In genomic region chr2:75499534-75499933, GRCh38 we compare ENCODE assay signal across 3 cellular contexts.
TF ChIP-seq lines count a peak whose summit lies in the region.

No MANE protein-coding gene starts in this region.

TF ChIP-seq in SK-N-SH, 30 proteins besides CTCF, POLR2A, EP300 and RAD21 (continued from another document and continues in another):
- no peak for TF ChIP-seq REST (IDR thresholded peaks at IDR 0.05; ENCODE audit: low read depth, low read length)
- TF ChIP-seq IRF3 (IDR thresholded peaks at IDR 0.05; ENCODE audit: low read depth, low read length) = no peak
- no peak for TF ChIP-seq MAX (IDR thresholded peaks at IDR 0.05; ENCODE audit: low read depth)
- no peak for TF ChIP-seq TAF1 (IDR thresholded peaks at IDR 0.05; ENCODE audit: borderline replicate concordance, low read depth, low read length)
- no peak for TF ChIP-seq SIN3A (IDR thresholded peaks at IDR 0.05; ENCODE audit: borderline replicate concordance, low read depth, low read length)
- TF ChIP-seq YY1 (IDR thresholded peaks at IDR 0.05; ENCODE audit: low read depth) = no peak
- TF ChIP-seq SMC3 (IDR thresholded peaks at IDR 0.05; ENCODE audit: low read depth, low read length) = no peak
- TF ChIP-seq USF1 (IDR thresholded peaks at IDR 0.05; ENCODE audit: borderline replicate concordance, low read depth) = no peak
- TF ChIP-seq POLR2AphosphoS5 (IDR thresholded peaks at IDR 0.05; ENCODE audit: low read depth, low read length) = no peak
- TF ChIP-seq RCOR1 (IDR thresholded peaks at IDR 0.05; ENCODE audit: low read length) = no peak
- TF ChIP-seq ELF1 (IDR thresholded peaks at IDR 0.05) = no peak
- no peak for TF ChIP-seq NRF1 (IDR thresholded peaks at IDR 0.05; ENCODE audit: low read depth, low read length)

TF ChIP-seq in SK-N-SH treated with all-trans-retinoic acid at 6 μM for 48 hours, 23 proteins besides CTCF, POLR2A, EP300 and RAD21 (continues in another document):
- TF ChIP-seq POU6F1 (CRISPR knock-in tag; IDR thresholded peaks at IDR 0.05; ENCODE audit: borderline replicate concordance, low read depth) = no peak
- TF ChIP-seq BACH2 (CRISPR knock-in tag; IDR thresholded peaks at IDR 0.05; ENCODE audit: borderline replicate concordance) = no peak
- TF ChIP-seq PATZ1 (CRISPR knock-in tag; IDR thresholded peaks at IDR 0.05; ENCODE audit: borderline replicate concordance) = no peak
- TF ChIP-seq CSDC2 (CRISPR knock-in tag; IDR thresholded peaks at IDR 0.05) = no peak
- no peak for TF ChIP-seq ZNF565 (CRISPR knock-in tag; conservative IDR thresholded peaks at IDR 0.05; ENCODE audit: low read depth)
- TF ChIP-seq ZFP30 (CRISPR knock-in tag; IDR thresholded peaks at IDR 0.05) = no peak
- no peak for TF ChIP-seq ZNF8 (CRISPR knock-in tag; IDR thresholded peaks at IDR 0.05)
- TF ChIP-seq SNAI2 (CRISPR knock-in tag; IDR thresholded peaks at IDR 0.05) = no peak
- TF ChIP-seq CREB5 (CRISPR knock-in tag; IDR thresholded peaks at IDR 0.05; ENCODE audit: low read depth) = no peak
- no peak for TF ChIP-seq ZNF70 (CRISPR knock-in tag; IDR thresholded peaks at IDR 0.05)
- TF ChIP-seq TCF4 (CRISPR knock-in tag; IDR thresholded peaks at IDR 0.05; ENCODE audit: borderline replicate concordance) = no peak
- TF ChIP-seq ESRRG (CRISPR knock-in tag; IDR thresholded peaks at IDR 0.05) = no peak
- no peak for TF ChIP-seq TOX (CRISPR knock-in tag; IDR thresholded peaks at IDR 0.05; ENCODE audit: borderline replicate concordance)
- no peak for TF ChIP-seq CSRNP3 (CRISPR knock-in tag; IDR thresholded peaks at IDR 0.05)
- no peak for TF ChIP-seq PPARA (CRISPR knock-in tag; IDR thresholded peaks at IDR 0.05; ENCODE audit: borderline replicate concordance)
- TF ChIP-seq TSHZ2 (CRISPR knock-in tag; IDR thresholded peaks at IDR 0.05) = no peak

TF ChIP-seq in WTC11, 78 proteins besides CTCF, POLR2A, EP300 and RAD21 (continued from another document):
- TF ChIP-seq ZNF281 (CRISPR knock-in tag; IDR thresholded peaks at IDR 0.05) (no peak), GABPB1 (CRISPR knock-in tag; IDR thresholded peaks at IDR 0.05) (0 out of 2 replicates have a peak, but pooled peaks have one; percentile 29), E2F4 (CRISPR knock-in tag; IDR thresholded peaks at IDR 0.05; ENCODE audit: borderline replicate concordance, low read depth) (no peak)
